ENCODE assay signal across 16 cellular contexts in genomic region chr4:23877758-23878229, GRCh38. TPM values are rescaled to one million over a fixed set of nuclear protein-coding genes. Genes with fewer than 3 reads are reported as not detected.
A peak's percentile ranks its signal among the peaks of the same experiment; 100 is the strongest.
DNase-seq lines count a peak whose midpoint lies in the region; FAIRE-seq and TF ChIP-seq lines count a peak whose summit lies in the region.
"Had no signal": no experiment of that assay in that cellular context is flagged by ENCODE, and none has a peak within 500 bp of the region (broad histone marks: within the 10 kb centered on the region; RNA-seq: fewer than 3 reads in every experiment).

No MANE protein-coding gene starts in this region.

- H3K27me3 ChIP-seq in parathyroid adenoma (ENCODE audit: control insufficient read depth, insufficient read depth, low read length) (no peaks in the 10 kb centered on the region), HAP-1 (ENCODE audit: low read depth) (0 out of 2 replicates have a peak, but pooled peaks cover 3% of the 10 kb centered on the region)
- H3K27me3 ChIP-seq: BLaER1 treated with 17β-estradiol and CSF1 and Interleukin-3, amounts not matched to agents 10 nM and 100 nM had no signal

- H3K9me3 ChIP-seq in parathyroid adenoma (ENCODE audit: control insufficient read depth, low read length) = no peaks in the 10 kb centered on the region
- H3K9me3 ChIP-seq in HAP-1 = no peaks in the 10 kb centered on the region
- H3K9me3 ChIP-seq: BLaER1 treated with 17β-estradiol and CSF1 and Interleukin-3, amounts not matched to agents 10 nM and 100 nM had no signal

- no peak overlapping the region for H3K4me3 Mint-ChIP-seq in mesothelial cell of epicardium
- no peak overlapping the region for H3K4me3 Mint-ChIP-seq in glutamatergic neuron (ENCODE audit: unreplicated experiment)
- H3K4me3 Mint-ChIP-seq: activated T-cell treated with anti-CD3 and anti-CD28 coated beads, Interleukin-2, amount 50 U/mL, for 4 hours; H9 had no signal

- DNase-seq in COR-L47 (lab: John Stamatoyannopoulos, UW) (peak; percentile 11), RCC 7860 (ENCODE audit: low spot score) (peak; percentile 51), glomerular visceral epithelial cell (ENCODE audit: extremely low spot score) (peak; percentile 34), mesothelial cell of epicardium (ENCODE audit: low spot score in 2 of 2, unreplicated experiment in 2 of 2) (no peak), HAP-1 (ENCODE audit: low spot score in 2 of 2) (no peak), nucleus accumbens (lab: John Stamatoyannopoulos, UW) (no peak), glutamatergic neuron (no peak)
- DNase-seq: activated T-cell treated with anti-CD3 and anti-CD28 coated beads, Interleukin-2, amount 50 U/mL, for 4 hours; caudate nucleus; H9; NCI-H1048; stimulated activated CD8-positive, alpha-beta memory T cell treated with anti-CD3 and anti-CD28 coated beads, Interleukin-4, amount 100 ng/mL, for 48 hours had no signal

- H3K9ac ChIP-seq in parathyroid adenoma = no peak overlapping the region
- H3K9ac ChIP-seq: BLaER1 treated with 17β-estradiol and CSF1 and Interleukin-3, amounts not matched to agents 10 nM and 100 nM had no signal

- peak overlapping the region; percentile 36 for H3K4me3 ChIP-seq in parathyroid adenoma (ENCODE audit: low read depth, low read length)
- H3K4me3 ChIP-seq in HAP-1 = no peak overlapping the region
- H3K4me3 ChIP-seq: BLaER1 treated with 17β-estradiol and CSF1 and Interleukin-3, amounts not matched to agents 10 nM and 100 nM; lung; skin epidermis had no signal

- H3K4me2 ChIP-seq in parathyroid adenoma (ENCODE audit: low read length) = peak overlapping the region; percentile 63
- H3K4me2 ChIP-seq: BLaER1 treated with 17β-estradiol and CSF1 and Interleukin-3, amounts not matched to agents 10 nM and 100 nM had no signal

- peaks cover 71% of the 10 kb centered on the region for H3K27me3 Mint-ChIP-seq in mesothelial cell of epicardium (ENCODE audit: low read depth)
- H3K27me3 Mint-ChIP-seq in glutamatergic neuron (ENCODE audit: unreplicated experiment) = no peaks in the 10 kb centered on the region

- H3K27ac ChIP-seq in parathyroid adenoma = peak overlapping the region; percentile 93
- H3K27ac ChIP-seq: BLaER1 treated with 17β-estradiol and CSF1 and Interleukin-3, amounts not matched to agents 10 nM and 100 nM; skin epidermis had no signal

- no peaks in the 10 kb centered on the region for H3K36me3 Mint-ChIP-seq in mesothelial cell of epicardium
- H3K36me3 Mint-ChIP-seq in glutamatergic neuron (ENCODE audit: unreplicated experiment) = no peaks in the 10 kb centered on the region

- H3K27ac Mint-ChIP-seq in mesothelial cell of epicardium (no peak overlapping the region), glutamatergic neuron (ENCODE audit: unreplicated experiment) (no peak overlapping the region)

- H3K9me3 Mint-ChIP-seq in mesothelial cell of epicardium (no peaks in the 10 kb centered on the region), glutamatergic neuron (ENCODE audit: unreplicated experiment) (peaks cover 1% of the 10 kb centered on the region)
- H3K9me3 Mint-ChIP-seq: activated T-cell treated with anti-CD3 and anti-CD28 coated beads, Interleukin-2, amount 50 U/mL, for 4 hours; H9 had no signal

- no peaks in the 10 kb centered on the region for H3K36me3 ChIP-seq in parathyroid adenoma (ENCODE audit: control insufficient read depth, insufficient read depth, low read length)
- no peaks in the 10 kb centered on the region for H3K36me3 ChIP-seq in HAP-1 (replicated peaks)
- H3K36me3 ChIP-seq: BLaER1 treated with 17β-estradiol and CSF1 and Interleukin-3, amounts not matched to agents 10 nM and 100 nM had no signal

- no peak for TF ChIP-seq CTCF in parathyroid adenoma (IDR thresholded peaks at IDR 0.05)
- TF ChIP-seq CTCF in mesothelial cell of epicardium (IDR thresholded peaks at IDR 0.05; ENCODE audit: unreplicated experiment) = no peak
- TF ChIP-seq CTCF in glutamatergic neuron (IDR thresholded peaks at IDR 0.05; ENCODE audit: partially characterized antibody, unreplicated experiment) = no peak

- H3K4me1 Mint-ChIP-seq in mesothelial cell of epicardium (peaks cover 57% of the 10 kb centered on the region), glutamatergic neuron (ENCODE audit: low read depth, unreplicated experiment) (peaks cover 3% of the 10 kb centered on the region)

- peaks cover 36% of the 10 kb centered on the region for H3K4me1 ChIP-seq in parathyroid adenoma
- no peaks in the 10 kb centered on the region for H3K4me1 ChIP-seq in HAP-1
- H3K4me1 ChIP-seq: BLaER1 treated with 17β-estradiol and CSF1 and Interleukin-3, amounts not matched to agents 10 nM and 100 nM had no signal

- in situ Hi-C loops in HAP-1 (cut with MboI; ENCODE audit: low sequenced_read_pairs) = no loop called here

- peaks cover 3% of the 10 kb centered on the region for H3K79me2 ChIP-seq in parathyroid adenoma

- FAIRE-seq in RCC 7860 (lab: Jason Lieb, UNC) = peak; percentile 8

- no peak overlapping the region for H2AFZ ChIP-seq in parathyroid adenoma

RNA-seq across cellular contexts. Expression of gene PPARGC1A, which starts 12.1 kb away (rescaled TPM):
- total RNA-seq in mesothelial cell of epicardium (3.1 to 3.7 TPM (median 3.4 TPM) in 3 replicates), glutamatergic neuron (ENCODE audit: unreplicated experiment) (13.4 TPM)

Comparison
In these comparisons a context has a peak if more than half of its experiments do, and no peak if none do; other contexts are left out.
1. DNase-seq: peak in COR-L47 (single experiment), RCC 7860 (single experiment) and glomerular visceral epithelial cell (single experiment); none in mesothelial cell of epicardium (0 of 2), HAP-1 (0 of 2), nucleus accumbens (0 of 56) and glutamatergic neuron (single experiment).